In genomic region chrX:23742693-23743622, GRCh38 we compare ENCODE assay signal across 8 cellular contexts. TPM values are rescaled to one million over a fixed set of nuclear protein-coding genes. Genes with fewer than 3 reads are reported as not detected.
DNase-seq lines count a peak whose midpoint lies in the region; ATAC-seq, FAIRE-seq and TF ChIP-seq lines count a peak whose summit lies in the region.

Gene ACOT9 (minus strand): TSS chrX:23743276. CDS start chrX:23743144, 132 bp downstream.

- H3K4me1 ChIP-seq in fibroblast of lung (ENCODE audit: control insufficient read depth, extremely low read depth, insufficient read depth, low read length), result no peaks in the 10 kb centered on the region
- peaks cover 0 to 14% of the 10 kb centered on the region in 2 donors for H3K4me1 ChIP-seq in naive thymus-derived CD4-positive, alpha-beta T cell (ENCODE audit: control insufficient read depth in 2 of 2, insufficient read depth in 2 of 2, low read length in 2 of 2)

- H3K27ac Mint-ChIP-seq in Calu3 (ENCODE audit: unreplicated experiment), result peak within 1 kb of the TSS; percentile 61
- H3K27ac Mint-ChIP-seq in activated T-helper 1 cell treated with anti-CD3 and anti-CD28 coated beads, Interleukin-12 subunit alpha, Interleukin-12 subunit beta, Interleukin-2, Interleukin-4 antibody, amounts not matched to agents 30 ng/mL and 10 ng/mL and 1 ng/mL, durations not matched to agents 14 hours and 24 hours and 36 hours, result peak within 1 kb of the TSS; percentile 92
- H3K27ac Mint-ChIP-seq in naive thymus-derived CD4-positive, alpha-beta T cell, result peak within 1 kb of the TSS; percentile 69 to 90 (median 75)

- no peaks in the 10 kb centered on the region for H3K9me3 ChIP-seq in fibroblast of lung (ENCODE audit: control insufficient read depth, insufficient read depth, low read depth, low read length)
- H3K9me3 ChIP-seq in naive thymus-derived CD4-positive, alpha-beta T cell (ENCODE audit: control insufficient read depth in 2 of 3, low read length in 3 of 3), result no peaks in the 10 kb centered on the region

- CTCF ChIA-PET in Calu3 (lab: Charles Lee), result interaction anchor here (0.5 to 1.9 kb wide), 6 partner anchors 8 to 743 kb away, joined by 3 to 10 read pairs (median 3); no protein-coding TSS in a partner anchor
- CTCF ChIA-PET in naive thymus-derived CD4-positive, alpha-beta T cell (lab: Charles Lee), result no interaction called here

- DNase-seq in Calu3 (peak; percentile 91), GM20000 (ENCODE audit: low spot score) (peak; percentile 84), HS-5 (ENCODE audit: low read depth) (peak; percentile 76), RCC 7860 (ENCODE audit: low spot score) (peak; percentile 98), fibroblast of lung (ENCODE audit: low read depth in 2 of 2) (peak; percentile 95 to 96)
- peak; percentile 77 for DNase-seq in activated T-helper 1 cell treated with anti-CD3 and anti-CD28 coated beads, Interleukin-12 subunit alpha, Interleukin-12 subunit beta, Interleukin-2, Interleukin-4 antibody, amounts not matched to agents 30 ng/mL and 10 ng/mL and 1 ng/mL, durations not matched to agents 14 hours and 24 hours and 36 hours (ENCODE audit: low spot score)
- peak; percentile 26 to 84 (median 49) for DNase-seq in naive thymus-derived CD4-positive, alpha-beta T cell
- peak; percentile 24 to 71 (median 50) for DNase-seq in stimulated activated naive CD4-positive, alpha-beta T cell (lab: John Stamatoyannopoulos, UW)

- no peaks in the 10 kb centered on the region for H3K9me3 Mint-ChIP-seq in Calu3 (ENCODE audit: low read depth, unreplicated experiment)
- H3K9me3 Mint-ChIP-seq in activated T-helper 1 cell treated with anti-CD3 and anti-CD28 coated beads, Interleukin-12 subunit alpha, Interleukin-12 subunit beta, Interleukin-2, Interleukin-4 antibody, amounts not matched to agents 30 ng/mL and 10 ng/mL and 1 ng/mL, durations not matched to agents 14 hours and 24 hours and 36 hours, result no peaks in the 10 kb centered on the region
- H3K9me3 Mint-ChIP-seq in naive thymus-derived CD4-positive, alpha-beta T cell, result peaks cover 0 to 3% (median 0%) of the 10 kb centered on the region in 11 donors

- peaks cover 18% of the 10 kb centered on the region for H3K4me1 Mint-ChIP-seq in Calu3 (ENCODE audit: low read depth, unreplicated experiment)
- peaks cover 29% of the 10 kb centered on the region for H3K4me1 Mint-ChIP-seq in activated T-helper 1 cell treated with anti-CD3 and anti-CD28 coated beads, Interleukin-12 subunit alpha, Interleukin-12 subunit beta, Interleukin-2, Interleukin-4 antibody, amounts not matched to agents 30 ng/mL and 10 ng/mL and 1 ng/mL, durations not matched to agents 14 hours and 24 hours and 36 hours (ENCODE audit: low read depth)
- peaks cover 13 to 36% (median 18%) of the 10 kb centered on the region in 7 donors for H3K4me1 Mint-ChIP-seq in naive thymus-derived CD4-positive, alpha-beta T cell

- no peaks in the 10 kb centered on the region for H3K36me3 ChIP-seq in fibroblast of lung (ENCODE audit: control insufficient read depth, insufficient read depth, low read length)
- H3K36me3 ChIP-seq in naive thymus-derived CD4-positive, alpha-beta T cell (ENCODE audit: control insufficient read depth in 2 of 3, insufficient read depth in 3 of 3, low read length in 3 of 3), result no peaks in the 10 kb centered on the region

- H3K9ac ChIP-seq in fibroblast of lung (ENCODE audit: insufficient read depth, low read length), result peak within 1 kb of the TSS; percentile 84

- H3K4me3 ChIP-seq in fibroblast of lung (replicated peaks in 1 of 4; ENCODE audit: control extremely low read depth in 1 of 4, insufficient read depth in 1 of 4, low read depth in 3 of 4, low read length in 4 of 4), result peak within 1 kb of the TSS; percentile 49 to 77 (median 62)
- peak within 1 kb of the TSS; percentile 75 for H3K4me3 ChIP-seq in naive thymus-derived CD4-positive, alpha-beta T cell (ENCODE audit: low read length)

- intact Hi-C loops in Calu3 (cut with micrococcal nuclease; ENCODE audit: unreplicated experiment), result loop anchor here (2.0 kb wide), 1 partner anchor 38 kb away; no protein-coding TSS in a partner anchor
- intact Hi-C loops in activated T-helper 1 cell treated with anti-CD3 and anti-CD28 coated beads, Interleukin-12 subunit alpha, Interleukin-12 subunit beta, Interleukin-2, Interleukin-4 antibody, amounts not matched to agents 30 ng/mL and 10 ng/mL and 1 ng/mL, durations not matched to agents 14 hours and 24 hours and 36 hours (cut with micrococcal nuclease), result loop anchor here (1.0 to 5.0 kb wide), 6 partner anchors 11 to 312 kb away; partner anchors contain the start of genes APOO and EIF2S3
- intact Hi-C loops in naive thymus-derived CD4-positive, alpha-beta T cell (cut with micrococcal nuclease), result loop anchor here (1.0 to 5.0 kb wide), 6 partner anchors 10 to 312 kb away; partner anchors contain the start of genes EIF2S3 (in 1 of the 2), PRDX4 (in 1 of the 2) and SAT1 (in 1 of the 2)

- peak within 1 kb of the TSS; percentile 67 for H3K4me3 Mint-ChIP-seq in Calu3 (ENCODE audit: low read depth, unreplicated experiment)
- peak within 1 kb of the TSS; percentile 93 for H3K4me3 Mint-ChIP-seq in activated T-helper 1 cell treated with anti-CD3 and anti-CD28 coated beads, Interleukin-12 subunit alpha, Interleukin-12 subunit beta, Interleukin-2, Interleukin-4 antibody, amounts not matched to agents 30 ng/mL and 10 ng/mL and 1 ng/mL, durations not matched to agents 14 hours and 24 hours and 36 hours
- peak within 1 kb of the TSS; percentile 77 to 91 (median 86) for H3K4me3 Mint-ChIP-seq in naive thymus-derived CD4-positive, alpha-beta T cell

- H3K36me3 Mint-ChIP-seq in Calu3 (ENCODE audit: insufficient read depth, unreplicated experiment), result peaks cover 22% of the 10 kb centered on the region
- peaks cover 1% of the 10 kb centered on the region for H3K36me3 Mint-ChIP-seq in activated T-helper 1 cell treated with anti-CD3 and anti-CD28 coated beads, Interleukin-12 subunit alpha, Interleukin-12 subunit beta, Interleukin-2, Interleukin-4 antibody, amounts not matched to agents 30 ng/mL and 10 ng/mL and 1 ng/mL, durations not matched to agents 14 hours and 24 hours and 36 hours (ENCODE audit: low read depth)
- H3K36me3 Mint-ChIP-seq in naive thymus-derived CD4-positive, alpha-beta T cell, result no peaks in the 10 kb centered on the region

- no peaks in the 10 kb centered on the region for H3K27me3 ChIP-seq in fibroblast of lung (ENCODE audit: control insufficient read depth, insufficient read depth, low read length)
- H3K27me3 ChIP-seq in naive thymus-derived CD4-positive, alpha-beta T cell (ENCODE audit: control insufficient read depth in 2 of 2, insufficient read depth in 2 of 2, low read length in 2 of 2), result no peaks in the 10 kb centered on the region

- POLR2A ChIA-PET in naive thymus-derived CD4-positive, alpha-beta T cell (lab: Charles Lee), result interaction anchor here (1.8 kb wide), 1 partner anchor 159 kb away, joined by 5 read pairs; no protein-coding TSS in a partner anchor

- peak within 1 kb of the TSS; percentile 58 for H3K4me2 ChIP-seq in fibroblast of lung (ENCODE audit: extremely low read depth, insufficient read depth, low read length)

- ATAC-seq in naive thymus-derived CD4-positive, alpha-beta T cell, result peak; percentile 97

- peak within 1 kb of the TSS; percentile 93 for H3K27ac ChIP-seq in fibroblast of lung (ENCODE audit: insufficient read depth, low read length)
- peak within 1 kb of the TSS; percentile 49 for H3K27ac ChIP-seq in naive thymus-derived CD4-positive, alpha-beta T cell (ENCODE audit: low read depth, low read length)

- no peak for TF ChIP-seq CTCF in Calu3 (IDR thresholded peaks at IDR 0.05; ENCODE audit: unreplicated experiment)
- TF ChIP-seq CTCF in GM20000 (IDR thresholded peaks at IDR 0.05; ENCODE audit: extremely low read depth, missing control alignments), result no peak
- no peak for TF ChIP-seq CTCF in fibroblast of lung (conservative IDR thresholded peaks at IDR 0.05 in 1 of 2, IDR thresholded peaks at IDR 0.05 in 1 of 2; ENCODE audit: low read depth in 1 of 2, low read length in 2 of 2)

- BruUV-seq in Calu3 (replicated peaks; lab: Mats Ljungman, UMichigan), result TSS peak; percentile 61

- no peaks in the 10 kb centered on the region for H3K27me3 Mint-ChIP-seq in Calu3 (ENCODE audit: unreplicated experiment)
- H3K27me3 Mint-ChIP-seq in activated T-helper 1 cell treated with anti-CD3 and anti-CD28 coated beads, Interleukin-12 subunit alpha, Interleukin-12 subunit beta, Interleukin-2, Interleukin-4 antibody, amounts not matched to agents 30 ng/mL and 10 ng/mL and 1 ng/mL, durations not matched to agents 14 hours and 24 hours and 36 hours (ENCODE audit: insufficient read depth), result no peaks in the 10 kb centered on the region
- H3K27me3 Mint-ChIP-seq in naive thymus-derived CD4-positive, alpha-beta T cell, result no peaks in the 10 kb centered on the region

- no peak within 1 kb of the TSS for H2AFZ ChIP-seq in fibroblast of lung (ENCODE audit: low read length)

- no peaks in the 10 kb centered on the region for H4K20me1 ChIP-seq in fibroblast of lung (ENCODE audit: control insufficient read depth, extremely low read depth, insufficient read depth, low read length)

- peak; percentile 90 for FAIRE-seq in RCC 7860 (lab: Jason Lieb, UNC)

- H3K79me2 ChIP-seq in fibroblast of lung (ENCODE audit: control insufficient read depth, insufficient read depth, low read length), result peaks cover 39% of the 10 kb centered on the region

RNA-seq across cellular contexts. Expression of gene ACOT9, which starts in this region (rescaled TPM):
- total RNA-seq in Calu3 (2022) (38.1 and 49.6 TPM in 2 replicates), fibroblast of lung (33.1 and 42.3 TPM in 2 replicates)
- total RNA-seq in activated T-helper 1 cell treated with anti-CD3 and anti-CD28 coated beads, Interleukin-12 subunit alpha, Interleukin-12 subunit beta, Interleukin-2, Interleukin-4 antibody, amounts not matched to agents 30 ng/mL and 10 ng/mL and 1 ng/mL, durations not matched to agents 14 hours and 24 hours and 36 hours, result 58.3 and 60.3 TPM in 2 replicates
- polyA plus RNA-seq in fibroblast of lung, result 68.7 and 70.9 TPM in 2 replicates
- polyA plus RNA-seq in fibroblast of lung (2012), result 60.8 and 65.7 TPM in 2 replicates
- polyA minus RNA-seq in fibroblast of lung (ENCODE audit: low replicate concordance), result 8.4 and 11.4 TPM in 2 replicates
- total RNA-seq in naive thymus-derived CD4-positive, alpha-beta T cell, result 10 to 100 TPM in 2 of 5 experiments, 1 to 10 TPM in 3; 8.2 to 40.1 (median 9.1) TPM
- polyA plus RNA-seq in naive thymus-derived CD4-positive, alpha-beta T cell, result 1 to 10 TPM; 5.9 to 8.6 TPM

Comparison
In these comparisons a context has a peak if more than half of its experiments do, and no peak if none do; other contexts are left out.
1. Peak in every context shown above with its lines: DNase-seq, ATAC-seq, H3K4me3 ChIP-seq and H3K27ac ChIP-seq.